17 cellular contexts compared by ENCODE assay signal in genomic region chr10:113261130-113261529, GRCh38.
"Had no signal": no experiment of that assay in that cellular context is flagged by ENCODE, and none has a peak within 500 bp of the region (broad histone marks: within the 10 kb centered on the region; RNA-seq: fewer than 3 reads in every experiment).

No MANE protein-coding gene starts in this region.

- H3K27ac ChIP-seq: foreskin keratinocyte, lower lobe of right lung, tibial artery had no signal

- H3K9me3 Mint-ChIP-seq: activated T-cell treated with anti-CD3 and anti-CD28 coated beads, Interleukin-2, amount 50 U/mL, for 24 hours; activated T-helper 2 cell treated with anti-CD3 and anti-CD28 coated beads, Interferon-gamma antibody, Interleukin-2, Interleukin-4, amounts not matched to agents 10 μg/mL and 5 μg/mL and 100 μg/mL, durations not matched to agents 14 hours and 24 hours and 36 hours; endodermal cell; natural killer cell treated with Interleukin-12 subunit alpha and Interleukin-12 subunit beta and Interleukin-15 and Interleukin-18, amount 100 ng/mL, for 72 hours; WTC11 had no signal

- H3K4me3 Mint-ChIP-seq: activated CD8-positive, alpha-beta T cell treated with anti-CD3 and anti-CD28 coated beads, Interleukin-2, amount 10 ng/mL, durations not matched to agents 7 days and 5 days; activated T-cell treated with anti-CD3 and anti-CD28 coated beads, Interleukin-2, amount 50 U/mL, for 24 hours; endodermal cell; natural killer cell treated with Interleukin-12 subunit alpha and Interleukin-12 subunit beta and Interleukin-15 and Interleukin-18, amount 100 ng/mL, for 72 hours; WTC11 had no signal

- H3K27ac Mint-ChIP-seq: activated CD8-positive, alpha-beta T cell treated with anti-CD3 and anti-CD28 coated beads, Interleukin-2, amount 10 ng/mL, durations not matched to agents 7 days and 5 days; activated T-cell treated with anti-CD3 and anti-CD28 coated beads, Interleukin-2, amount 50 U/mL, for 24 hours; activated T-helper 2 cell treated with anti-CD3 and anti-CD28 coated beads, Interferon-gamma antibody, Interleukin-2, Interleukin-4, amounts not matched to agents 10 μg/mL and 5 μg/mL and 100 μg/mL, durations not matched to agents 14 hours and 24 hours and 36 hours; endodermal cell; natural killer cell treated with Interleukin-12 subunit alpha and Interleukin-12 subunit beta and Interleukin-15 and Interleukin-18, amount 100 ng/mL, for 72 hours; WTC11 had no signal

- ATAC-seq: activated CD8-positive, alpha-beta T cell treated with anti-CD3 and anti-CD28 coated beads, Interleukin-2, amount 10 ng/mL, durations not matched to agents 7 days and 5 days; foreskin keratinocyte; left colon; lower lobe of right lung; natural killer cell treated with Interleukin-12 subunit alpha and Interleukin-12 subunit beta and Interleukin-15 and Interleukin-18, amount 100 ng/mL, for 72 hours; WTC11 had no signal

- H3K36me3 ChIP-seq: lower lobe of right lung, tibial artery had no signal

- H3K36me3 Mint-ChIP-seq: brain; natural killer cell treated with Interleukin-12 subunit alpha and Interleukin-12 subunit beta and Interleukin-15 and Interleukin-18, amount 100 ng/mL, for 72 hours; WTC11 had no signal

- DNase-seq: activated CD4-positive, alpha-beta T cell treated with anti-CD3 and anti-CD28 coated beads for 48 hours; activated CD8-positive, alpha-beta T cell treated with anti-CD3 and anti-CD28 coated beads, Interleukin-2, amount 10 ng/mL, durations not matched to agents 7 days and 5 days; activated naive CD4-positive, alpha-beta T cell treated with Interleukin-2 at 50 U/mL for 16 hours; activated T-cell treated with anti-CD3 and anti-CD28 coated beads, Interleukin-2, amount 50 U/mL, for 24 hours; caudate nucleus; endodermal cell; foreskin keratinocyte; hippocampal formation; left colon; lower lobe of right lung; retina; stimulated activated naive CD4-positive, alpha-beta T cell; tibial artery had no signal

- H3K4me3 ChIP-seq: lower lobe of right lung, tibial artery had no signal

- H3K27me3 ChIP-seq: foreskin keratinocyte had no signal

- H3K4me1 ChIP-seq: foreskin keratinocyte, lower lobe of right lung, tibial artery had no signal

- H3K9me3 ChIP-seq: lower lobe of right lung, tibial artery had no signal
